Comparison of ENCODE assay signal across 28 cellular contexts in genomic region chr15:90132437-90132836, GRCh38.
"Had no signal": no experiment of that assay in that cellular context is flagged by ENCODE, and none has a peak within 500 bp of the region (broad histone marks: within the 10 kb centered on the region; RNA-seq: fewer than 3 reads in every experiment).

No MANE protein-coding gene starts in this region.

- H3K4me1 ChIP-seq: neural progenitor cell, parathyroid adenoma, stomach, thyroid gland, tibial nerve, upper lobe of right lung, uterus had no signal

- H3K4me1 Mint-ChIP-seq: naive thymus-derived CD4-positive, alpha-beta T cell; natural killer cell; nephron; stimulated activated effector memory CD8-positive, alpha-beta T cell treated with anti-CD3 and anti-CD28 coated beads, Interleukin-12 subunit alpha, Interleukin-12 subunit beta, amount 100 ng/mL, for 72 hours had no signal

- H3K4me3 ChIP-seq: neural progenitor cell, ovary, psoas muscle, skin epidermis, smooth muscle cell, stomach, thoracic aorta, thyroid gland, tibial nerve, upper lobe of right lung, uterus had no signal

- H3K36me3 Mint-ChIP-seq: naive thymus-derived CD4-positive, alpha-beta T cell; natural killer cell; neural progenitor cell; stimulated activated effector memory CD8-positive, alpha-beta T cell treated with anti-CD3 and anti-CD28 coated beads, Interleukin-12 subunit alpha, Interleukin-12 subunit beta, amount 100 ng/mL, for 72 hours had no signal

- H3K9me3 Mint-ChIP-seq: natural killer cell; nephron; neural progenitor cell; stimulated activated effector memory CD8-positive, alpha-beta T cell treated with anti-CD3 and anti-CD28 coated beads, Interleukin-12 subunit alpha, Interleukin-12 subunit beta, amount 100 ng/mL, for 72 hours; stimulated activated naive B cell treated with anti-CD40 and anti-IgM and Interleukin-4, amounts not matched to agents 10 μg/mL and 1 μg/mL and 100 μg/mL, for 72 hours; stimulated activated naive CD8-positive, alpha-beta T cell treated with anti-CD3 and anti-CD28 coated beads, Interleukin-15, Interleukin-2, amounts not matched to agents 100 ng/mL and 50 ng/mL, for 24 hours had no signal

- H3K79me2 ChIP-seq: parathyroid adenoma had no signal

- DNase-seq: naive thymus-derived CD4-positive, alpha-beta T cell; natural killer cell; occipital lobe; ovary; posterior cingulate gyrus; psoas muscle; right cardiac atrium; stimulated activated CD4-positive, alpha-beta T cell treated with anti-CD3 and anti-CD28 coated beads, Interleukin-15, amount 100 ng/mL, for 24 hours; stimulated activated CD4-positive, alpha-beta T cell treated with anti-CD3 and anti-CD28 coated beads, Interleukin-2, amount 100 ng/mL, for 24 hours; stimulated activated CD4-positive, alpha-beta T cell treated with anti-CD3 and anti-CD28 coated beads, Interleukin-2, amount 100 ng/mL, for 48 hours; stimulated activated CD4-positive, alpha-beta T cell treated with anti-CD3 and anti-CD28 coated beads, Interleukin-4, amount 100 ng/mL, for 24 hours; stimulated activated naive B cell treated with anti-CD40 and anti-IgM and Interleukin-4, amounts not matched to agents 10 μg/mL and 1 μg/mL and 100 μg/mL, for 72 hours; stimulated activated naive CD4-positive, alpha-beta T cell treated with Interleukin-2 at 50 U/mL for 16 hours; stomach; thyroid gland; trophoblast cell; upper lobe of right lung; uterus had no signal

- H3K27ac Mint-ChIP-seq: naive thymus-derived CD4-positive, alpha-beta T cell; natural killer cell; nephron; neural progenitor cell; progenitor cell of endocrine pancreas; stimulated activated effector memory CD8-positive, alpha-beta T cell treated with anti-CD3 and anti-CD28 coated beads, Interleukin-12 subunit alpha, Interleukin-12 subunit beta, amount 100 ng/mL, for 72 hours; stimulated activated naive B cell treated with anti-CD40 and anti-IgM and Interleukin-4, amounts not matched to agents 10 μg/mL and 1 μg/mL and 100 μg/mL, for 72 hours; stimulated activated naive CD8-positive, alpha-beta T cell treated with anti-CD3 and anti-CD28 coated beads, Interleukin-15, Interleukin-2, amounts not matched to agents 100 ng/mL and 50 ng/mL, for 24 hours had no signal

- H3K36me3 ChIP-seq: neural progenitor cell, ovary, stomach, thoracic aorta, thyroid gland, tibial nerve, upper lobe of right lung, uterus had no signal

- H3K27me3 ChIP-seq: neural progenitor cell, ovary, stomach, thyroid gland, tibial nerve, upper lobe of right lung, uterus had no signal

- H3K4me2 ChIP-seq: neural progenitor cell, smooth muscle cell had no signal

- H3K27ac ChIP-seq: neural progenitor cell, ovary, parathyroid adenoma, psoas muscle, skin epidermis, stomach, thoracic aorta, thyroid gland, tibial nerve, upper lobe of right lung, uterus had no signal

- H3K4me3 Mint-ChIP-seq: naive thymus-derived CD4-positive, alpha-beta T cell; natural killer cell; nephron; neural progenitor cell; stimulated activated effector memory CD8-positive, alpha-beta T cell treated with anti-CD3 and anti-CD28 coated beads, Interleukin-12 subunit alpha, Interleukin-12 subunit beta, amount 100 ng/mL, for 72 hours; stimulated activated naive B cell treated with anti-CD40 and anti-IgM and Interleukin-4, amounts not matched to agents 10 μg/mL and 1 μg/mL and 100 μg/mL, for 72 hours; stimulated activated naive CD8-positive, alpha-beta T cell treated with anti-CD3 and anti-CD28 coated beads, Interleukin-15, Interleukin-2, amounts not matched to agents 100 ng/mL and 50 ng/mL, for 24 hours had no signal

- H3K9me3 ChIP-seq: ovary, psoas muscle, stomach, thoracic aorta, thyroid gland, tibial nerve, upper lobe of right lung, uterus had no signal

- H2AFZ ChIP-seq: neural progenitor cell, parathyroid adenoma had no signal

- H3K27me3 Mint-ChIP-seq: stimulated activated naive CD8-positive, alpha-beta T cell treated with anti-CD3 and anti-CD28 coated beads, Interleukin-15, Interleukin-2, amounts not matched to agents 100 ng/mL and 50 ng/mL, for 24 hours had no signal

- H3K9ac ChIP-seq: neural progenitor cell, parathyroid adenoma had no signal

- ATAC-seq: naive thymus-derived CD4-positive, alpha-beta T cell; natural killer cell; psoas muscle; right cardiac atrium; stimulated activated effector memory CD8-positive, alpha-beta T cell treated with anti-CD3 and anti-CD28 coated beads, Interleukin-12 subunit alpha, Interleukin-12 subunit beta, amount 100 ng/mL, for 72 hours; stimulated activated naive B cell treated with anti-CD40 and anti-IgM and Interleukin-4, amounts not matched to agents 10 μg/mL and 1 μg/mL and 100 μg/mL, for 72 hours; upper lobe of right lung had no signal
